8 cellular contexts compared by ENCODE assay signal in the genomic region with DNA sequence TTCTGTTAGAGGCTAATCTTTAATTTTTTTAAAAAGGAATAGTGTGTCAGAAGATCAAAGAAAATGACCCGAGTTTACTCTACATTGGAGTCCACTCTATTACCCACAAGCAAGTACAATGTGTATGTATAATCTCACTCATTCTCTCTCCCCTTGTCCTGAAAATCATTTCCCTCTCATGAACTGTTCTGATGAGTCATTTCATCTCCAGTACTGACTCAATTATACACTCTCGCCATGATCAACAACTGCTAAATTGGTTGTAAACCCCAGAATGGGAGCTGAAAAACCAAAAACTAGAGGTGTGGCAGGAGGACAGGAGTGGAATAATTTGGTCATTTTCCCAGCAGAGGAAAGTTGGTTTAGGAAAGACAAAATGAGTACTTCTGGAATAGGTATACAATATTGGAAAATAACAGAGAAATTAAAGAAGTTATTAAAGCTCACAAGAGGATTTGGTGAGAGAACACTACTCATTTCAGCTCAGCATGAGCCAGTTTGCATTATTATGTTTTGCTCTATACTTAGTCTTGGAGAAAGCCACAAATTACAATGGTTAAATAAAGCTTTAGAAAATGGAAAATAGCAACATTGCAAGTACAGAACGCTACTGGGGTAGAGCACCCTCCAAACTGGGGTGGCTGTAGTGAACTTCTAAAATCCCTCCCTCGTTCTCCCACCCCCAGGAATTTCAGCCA.
A peak's percentile ranks its signal among the peaks of the same experiment; 100 is the strongest.
DNase-seq lines count a peak whose midpoint lies in the region; ATAC-seq and TF ChIP-seq lines count a peak whose summit lies in the region.

No MANE protein-coding gene starts in this region.

- H3K4me1 ChIP-seq in mucosa of descending colon (ENCODE audit: low read depth): no peaks in the 10 kb centered on the region

- intact Hi-C loops in mucosa of descending colon (cut with DNase I, micrococcal nuclease): no loop called here

- in situ Hi-C loops in GM13977 (cut with MboI; ENCODE audit: low pct_unique_long_range_greater_than_20kb, low sequenced_read_pairs, unreplicated experiment): no loop called here

- TF ChIP-seq CTCF in GM13977 (IDR thresholded peaks at IDR 0.05; ENCODE audit: extremely low read depth, insufficient read depth, missing control alignments): no peak
- no peak for TF ChIP-seq CTCF in mucosa of descending colon (IDR thresholded peaks at IDR 0.05)

- H3K36me3 ChIP-seq in mucosa of descending colon (ENCODE audit: low read depth): no peaks in the 10 kb centered on the region

- ATAC-seq in GM21526 (IDR thresholded peaks at IDR 0.05; ENCODE audit: low FRiP score, unreplicated experiment) (peak; percentile 91), HG03442 (IDR thresholded peaks at IDR 0.05; ENCODE audit: unreplicated experiment) (peak; percentile 97), HG02970 (IDR thresholded peaks at IDR 0.05; ENCODE audit: low FRiP score, unreplicated experiment) (no peak), mucosa of descending colon (no peak)

- H3K4me3 ChIP-seq in mucosa of descending colon: no peak overlapping the region

- no peaks in the 10 kb centered on the region for H3K9me3 ChIP-seq in mucosa of descending colon

- DNase-seq in GM13977 (ENCODE audit: low spot score): peak; percentile 63
- DNase-seq in fibroblast of peridontal ligament (ENCODE audit: extremely low read depth): peak; percentile 68
- no peak for DNase-seq in NCI-H2196 (lab: John Stamatoyannopoulos, UW; ENCODE audit: unreplicated experiment)
- DNase-seq in stimulated activated CD4-positive, alpha-beta T cell treated with anti-CD3 and anti-CD28 coated beads, Interleukin-12 subunit alpha, Interleukin-12 subunit beta, amount 100 ng/mL, for 4 hours: no peak
- DNase-seq in mucosa of descending colon: no peak

Comparison
In these comparisons a context has a peak if more than half of its experiments do, and no peak if none do; other contexts are left out.
1. DNase-seq: peak in GM13977 (single experiment) and fibroblast of peridontal ligament (single experiment); none in NCI-H2196 (single experiment), stimulated activated CD4-positive, alpha-beta T cell treated with anti-CD3 and anti-CD28 coated beads, Interleukin-12 subunit alpha, Interleukin-12 subunit beta, amount 100 ng/mL, for 4 hours (single experiment) and mucosa of descending colon (0 of 3).
2. ATAC-seq: peak in GM21526 (single experiment) and HG03442 (single experiment); none in HG02970 (single experiment) and mucosa of descending colon (single experiment).